8 cellular contexts compared by ENCODE assay signal in the genomic region with DNA sequence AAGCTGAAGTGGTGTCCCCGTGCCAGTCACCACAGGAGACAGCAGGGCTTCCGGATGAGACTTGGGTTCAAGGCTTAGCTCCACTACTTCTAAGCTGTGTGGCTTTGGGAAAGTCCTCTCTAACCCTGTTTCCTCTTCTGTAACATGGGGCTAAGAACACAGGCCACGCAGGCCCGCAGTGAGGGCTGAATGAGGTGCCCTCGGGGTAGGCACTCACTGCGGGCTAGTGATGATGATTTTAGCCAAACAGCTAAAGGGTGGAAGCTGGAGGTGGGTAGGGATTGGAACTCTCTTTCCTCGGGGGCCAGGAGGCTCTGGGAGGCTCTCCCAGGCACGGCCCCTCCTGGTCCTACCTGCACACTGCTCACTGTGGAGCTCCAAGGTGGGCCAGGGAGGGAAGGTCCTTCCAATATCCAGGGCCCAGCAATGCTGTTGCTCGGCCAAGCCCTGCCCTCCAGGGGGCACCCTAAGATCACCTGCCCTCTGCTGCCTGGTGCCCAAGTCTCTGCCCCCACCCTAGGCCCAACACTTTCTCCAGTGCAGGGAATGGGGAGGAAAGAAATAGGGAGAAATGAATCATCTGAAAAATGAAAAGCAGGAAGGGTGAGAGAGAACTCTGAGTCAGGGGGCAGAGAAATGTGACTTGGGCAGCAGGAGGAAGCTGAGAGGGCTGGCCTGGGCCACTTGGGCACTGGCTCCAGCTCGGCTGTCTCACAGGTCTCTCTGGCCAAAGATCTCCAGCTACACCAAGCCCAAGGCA. TPM values are rescaled to one million over a fixed set of nuclear protein-coding genes. Genes with fewer than 3 reads are reported as not detected.
DNase-seq lines count a peak whose midpoint lies in the region; ATAC-seq and TF ChIP-seq lines count a peak whose summit lies in the region.

No MANE protein-coding gene starts in this region.

- intact Hi-C loops in vagina (cut with DNase I) = loop anchor here (5.0 kb wide), 1 partner anchor 80 kb away; no protein-coding TSS in a partner anchor

- H3K4me1 Mint-ChIP-seq in nephron = no peaks in the 10 kb centered on the region

- H3K4me1 ChIP-seq in Loucy (ENCODE audit: insufficient read depth, low read length, poor library complexity, severe bottlenecking) (peaks cover 11% of the 10 kb centered on the region), vagina (peaks cover 7% of the 10 kb centered on the region)

- no peaks in the 10 kb centered on the region for H4K20me1 ChIP-seq in Loucy (ENCODE audit: insufficient read depth, low read length, poor library complexity, severe bottlenecking)

- H3F3A ChIP-seq in Loucy (ENCODE audit: low read depth) = no peaks in the 10 kb centered on the region

- no peaks in the 10 kb centered on the region for H3K9me2 ChIP-seq in Loucy (replicated peaks; ENCODE audit: low read depth, low read length)

- no peak overlapping the region for H3K9ac ChIP-seq in Loucy (ENCODE audit: low read depth, low read length, poor library complexity, severe bottlenecking)

- H3K36me3 ChIP-seq in Loucy (ENCODE audit: insufficient read depth, low read length) (peaks cover 25% of the 10 kb centered on the region; the same call in 1 of the 2 replicates), vagina (peaks cover 0 to 47% of the 10 kb centered on the region in 2 donors)

- H3K9me3 ChIP-seq in Loucy (ENCODE audit: insufficient read depth, low read depth, low read length) (no peaks in the 10 kb centered on the region), vagina (no peaks in the 10 kb centered on the region)

- no peak for ATAC-seq in HG03196 (IDR thresholded peaks at IDR 0.05; ENCODE audit: unreplicated experiment)

- no peaks in the 10 kb centered on the region for H3K79me2 ChIP-seq in Loucy (ENCODE audit: insufficient read depth, low read length)

- H3K4me3 ChIP-seq in Loucy (ENCODE audit: low read length, poor library complexity, severe bottlenecking) (no peak overlapping the region), epithelial cell of esophagus (ENCODE audit: low read length) (no peak overlapping the region), vagina (no peak overlapping the region)

- H3K36me3 Mint-ChIP-seq in nephron (ENCODE audit: low read depth) = peaks cover 22% of the 10 kb centered on the region

- DNase-seq in EL (peak; percentile 92), epithelial cell of esophagus (ENCODE audit: low read depth) (peak; percentile 76), vagina (ENCODE audit: extremely low spot score in 2 of 2) (no peak), SHP77 treated with DMSO at 0.1 percent for 48 hours (lab: John Stamatoyannopoulos, UW) (no peak)
- DNase-seq in activated CD4-positive, alpha-beta T cell treated with anti-CD3 and anti-CD28 coated beads, Interleukin-2, amount 50 U/mL, for 4 hours = peak; percentile 54 to 57

- H3K27ac ChIP-seq in vagina = peak overlapping the region; percentile 30

- H3K27me3 Mint-ChIP-seq in nephron (ENCODE audit: low read depth) = no peaks in the 10 kb centered on the region

- H3K4me3 Mint-ChIP-seq in nephron = no peak overlapping the region

- H3K27me3 ChIP-seq in Loucy (ENCODE audit: insufficient read depth, low read length, poor library complexity, severe bottlenecking) = no peaks in the 10 kb centered on the region
- no peaks in the 10 kb centered on the region for H3K27me3 ChIP-seq in vagina

- H3K27ac Mint-ChIP-seq in nephron = no peak overlapping the region

- no peaks in the 10 kb centered on the region for H3K9me3 Mint-ChIP-seq in nephron

- no peak overlapping the region for H2AFZ ChIP-seq in Loucy (ENCODE audit: low read length)

- H3K4me2 ChIP-seq in Loucy (ENCODE audit: low read depth, low read length, poor library complexity, severe bottlenecking) = no peak overlapping the region

- TF ChIP-seq CTCF in Loucy (conservative IDR thresholded peaks at IDR 0.05; ENCODE audit: low read length) (peak; percentile 90), epithelial cell of esophagus (IDR thresholded peaks at IDR 0.05; ENCODE audit: insufficient read depth, low read depth, low read length, missing control alignments) (peak; percentile 65), nephron (IDR thresholded peaks at IDR 0.05; ENCODE audit: unreplicated experiment in 3 of 3) (peak; percentile 21 to 41 (median 39)), vagina (IDR thresholded peaks at IDR 0.05) (peak; percentile 39 to 75 (median 42))

- TF ChIP-seq POLR2A in vagina (IDR thresholded peaks at IDR 0.05) = no peak

RNA-seq across cellular contexts. Expression of a gene that starts 19.2 kb away (rescaled TPM):
- total RNA-seq in vagina = 101 TPM

RNA-seq across cellular contexts. Expression of a gene that starts 36.4 kb away (rescaled TPM):
- 17.2 TPM for total RNA-seq in vagina

RNA-seq across cellular contexts. Expression of a gene that starts 43.1 kb away (rescaled TPM):
- total RNA-seq in vagina = 35.4 TPM

RNA-seq across cellular contexts. Expression of a gene that starts 55.1 kb away (rescaled TPM):
- total RNA-seq in vagina = 45.2 TPM

Comparison
In these comparisons a context has a peak if more than half of its experiments do, and no peak if none do; other contexts are left out.
1. DNase-seq: peak in EL (single experiment), activated CD4-positive, alpha-beta T cell treated with anti-CD3 and anti-CD28 coated beads, Interleukin-2, amount 50 U/mL, for 4 hours (2 of 2) and epithelial cell of esophagus (single experiment); none in vagina (0 of 2) and SHP77 treated with DMSO at 0.1 percent for 48 hours (single experiment).
2. CTCF ChIP-seq: peak in every context shown above with its lines; median percentile 90 in Loucy; 65 in epithelial cell of esophagus; 42 in vagina; 39 in nephron.